ENCODE assay signal across 1 cellular context in genomic region chr17:60435244-60436170, GRCh38.
TF ChIP-seq lines count a peak whose summit lies in the region.

No MANE protein-coding gene starts in this region.

TF ChIP-seq in HEK293, 187 proteins besides CTCF, POLR2A, EP300 and RAD21 (continued from another document):
- TF ChIP-seq, protein P1, sequence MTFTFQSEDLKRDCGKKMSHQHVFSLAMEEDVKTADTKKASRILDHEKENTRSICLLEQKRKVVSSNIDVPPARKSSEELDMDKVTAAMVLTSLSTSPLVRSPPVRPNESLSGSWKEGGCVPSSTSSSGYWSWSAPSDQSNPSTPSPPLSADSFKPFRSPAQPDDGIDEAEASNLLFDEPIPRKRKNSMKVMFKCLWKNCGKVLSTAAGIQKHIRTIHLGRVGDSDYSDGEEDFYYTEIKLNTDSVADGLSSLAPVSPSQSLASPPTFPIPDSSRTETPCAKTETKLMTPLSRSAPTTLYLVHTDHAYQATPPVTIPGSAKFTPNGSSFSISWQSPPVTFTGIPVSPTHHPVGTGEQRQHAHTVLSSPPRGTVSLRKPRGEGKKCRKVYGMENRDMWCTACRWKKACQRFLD (tag by site-specific recombination; IDR thresholded peaks at IDR 0.05), result no peak
- 0 out of 2 replicates have a peak, but pooled peaks have one; percentile 27 for TF ChIP-seq SP7 (tag by site-specific recombination; IDR thresholded peaks at IDR 0.05)
- TF ChIP-seq ZNF501 (tag by site-specific recombination; IDR thresholded peaks at IDR 0.05), result no peak
- no peak for TF ChIP-seq ZNF585B (tag by site-specific recombination; IDR thresholded peaks at IDR 0.05)
- no peak for TF ChIP-seq ZNF133 (tag by site-specific recombination; IDR thresholded peaks at IDR 0.05)
- peak; percentile 34; the same call in 1 of the 2 replicates for TF ChIP-seq ZBTB17 (tag by site-specific recombination; IDR thresholded peaks at IDR 0.05)
